In genomic region chr19:42326969-42327368, GRCh38 we compare ENCODE assay signal across 14 cellular contexts. TPM values are rescaled to one million over a fixed set of nuclear protein-coding genes. Genes with fewer than 3 reads are reported as not detected.
DNase-seq lines count a peak whose midpoint lies in the region; ATAC-seq, FAIRE-seq and TF ChIP-seq lines count a peak whose summit lies in the region.
"Had no signal": no experiment of that assay in that cellular context is flagged by ENCODE, and none has a peak within 500 bp of the region (broad histone marks: within the 10 kb centered on the region; RNA-seq: fewer than 3 reads in every experiment).

No MANE protein-coding gene starts in this region.

- H3K4me3 ChIP-seq in HUES64 (ENCODE audit: low read length) (peak overlapping the region; percentile 91; the same call in 1 of the 2 replicates), K562 (no peak overlapping the region), osteoblast (ENCODE audit: insufficient read depth, low read length) (no peak overlapping the region), SJCRH30 (no peak overlapping the region)

- intact Hi-C loops in K562 (cut with micrococcal nuclease) = loop anchor here (10.0 kb wide), 2 partner anchors 108 to 192 kb away; partner anchors contain the start of gene POU2F2

- H3K4me1 ChIP-seq in HUES64 (ENCODE audit: insufficient read depth, low read length) (no peaks in the 10 kb centered on the region), K562 (replicated peaks in 1 of 2; ENCODE audit: control insufficient read depth in 2 of 2, insufficient read depth in 2 of 2, low read length in 2 of 2) (peaks cover 8 to 27% of the 10 kb centered on the region in 2 experiments; a peak in 4 of 5 replicates), osteoblast (ENCODE audit: insufficient read depth, low read length) (peaks cover 13% of the 10 kb centered on the region), SJCRH30 (peaks cover 6% of the 10 kb centered on the region; the same call in 1 of the 2 replicates)

- DNase-seq in T-helper 1 cell = no peak
- no peak for DNase-seq in K562 (ENCODE audit: extremely low read depth in 1 of 4, low spot score in 3 of 4)
- DNase-seq in osteoblast (ENCODE audit: insufficient read length, low spot score, missing footprints) = peak; percentile 3
- DNase-seq in SJCRH30 = no peak
- no peak for DNase-seq in activated CD4-positive, alpha-beta memory T cell treated with anti-CD3 and anti-CD28 coated beads, Interleukin-2, amount 10 ng/mL, durations not matched to agents 7 days and 5 days
- DNase-seq: 8988T, kidney glomerular epithelial cell, NCI-H226, SHP77, trophoblast cell had no signal

- H3K36me3 Mint-ChIP-seq in T-helper 1 cell treated with Interleukin-12 subunit alpha and Interleukin-12 subunit beta and Interleukin-4 antibody, amounts not matched to agents 30 μg/mL and 1 μg/mL, for 36 hours (ENCODE audit: low read depth) = peaks cover 5% of the 10 kb centered on the region
- H3K36me3 Mint-ChIP-seq in activated CD4-positive, alpha-beta memory T cell treated with anti-CD3 and anti-CD28 coated beads, Interleukin-2, amount 10 ng/mL, durations not matched to agents 7 days and 5 days (ENCODE audit: low read depth) = no peaks in the 10 kb centered on the region

- H2AFZ ChIP-seq in K562 (ENCODE audit: low read depth, low read length) = no peak overlapping the region
- no peak overlapping the region for H2AFZ ChIP-seq in osteoblast (ENCODE audit: low read length)

- H3K27ac Mint-ChIP-seq in T-helper 1 cell treated with Interleukin-12 subunit alpha and Interleukin-12 subunit beta and Interleukin-4 antibody, amounts not matched to agents 30 μg/mL and 1 μg/mL, for 36 hours = no peak overlapping the region
- H3K27ac Mint-ChIP-seq in activated CD4-positive, alpha-beta memory T cell treated with anti-CD3 and anti-CD28 coated beads, Interleukin-2, amount 10 ng/mL, durations not matched to agents 7 days and 5 days = no peak overlapping the region

- H4K20me1 ChIP-seq in K562 (replicated peaks; ENCODE audit: control insufficient read depth, insufficient read depth, low read length) (no peaks in the 10 kb centered on the region; the same call in 1 of the 2 replicates), osteoblast (ENCODE audit: insufficient read depth, low read length) (peaks cover 8% of the 10 kb centered on the region)

- CTCF ChIA-PET in K562 (lab: Yijun Ruan, JAX; ENCODE audit: low intra/inter-chr PET ratio) = no interaction called here
- CTCF ChIA-PET in activated CD4-positive, alpha-beta memory T cell treated with anti-CD3 and anti-CD28 coated beads, Interleukin-2, amount 10 ng/mL, durations not matched to agents 7 days and 5 days (lab: Charles Lee) = interaction anchor here (0.9 kb wide), 1 partner anchor 219 kb away, joined by 3 read pairs; no protein-coding TSS in a partner anchor

- no peak for ATAC-seq in K562
- ATAC-seq in HG02870 (IDR thresholded peaks at IDR 0.05; ENCODE audit: unreplicated experiment) = no peak

- in situ Hi-C loops in K562 (cut with MboI) = loop anchor here (10.0 kb wide), 1 partner anchor 192 kb away; the partner anchor contains the start of gene POU2F2

- peak; percentile 15 for FAIRE-seq in K562 (lab: Jason Lieb, UNC)
- FAIRE-seq: bronchial epithelial cell had no signal

- H3K27me3 Mint-ChIP-seq in T-helper 1 cell treated with Interleukin-12 subunit alpha and Interleukin-12 subunit beta and Interleukin-4 antibody, amounts not matched to agents 30 μg/mL and 1 μg/mL, for 36 hours (ENCODE audit: low read depth) = peaks cover 23% of the 10 kb centered on the region
- H3K27me3 Mint-ChIP-seq in activated CD4-positive, alpha-beta memory T cell treated with anti-CD3 and anti-CD28 coated beads, Interleukin-2, amount 10 ng/mL, durations not matched to agents 7 days and 5 days = peaks cover 20% of the 10 kb centered on the region

- POLR2A ChIA-PET in K562 (lab: Yijun Ruan, JAX) = interaction anchor here (0.6 to 1.5 kb wide), 2 partner anchors 25 to 26 kb away, joined by 3 read pairs; partner anchors contain the start of genes PAFAH1B3 and PRR19
- POLR2A ChIA-PET in activated CD4-positive, alpha-beta memory T cell treated with anti-CD3 and anti-CD28 coated beads, Interleukin-2, amount 10 ng/mL, durations not matched to agents 7 days and 5 days (lab: Charles Lee) = no interaction called here

- H3K9me3 ChIP-seq in HUES64 (ENCODE audit: insufficient read depth, low read depth, low read length) = no peaks in the 10 kb centered on the region
- H3K9me3 ChIP-seq in K562 (replicated peaks; ENCODE audit: control insufficient read depth, insufficient read depth, low read depth, low read length) = no peaks in the 10 kb centered on the region
- no peaks in the 10 kb centered on the region for H3K9me3 ChIP-seq in osteoblast (ENCODE audit: low read depth, low read length)
- no peaks in the 10 kb centered on the region for H3K9me3 ChIP-seq in SJCRH30 (replicated peaks)

- no peaks in the 10 kb centered on the region for H3K9me1 ChIP-seq in K562 (ENCODE audit: control insufficient read depth, insufficient read depth, low read length)

- H3K27ac ChIP-seq in HUES64 (ENCODE audit: low read depth, low read length) = no peak overlapping the region
- no peak overlapping the region for H3K27ac ChIP-seq in K562 (ENCODE audit: extremely low read depth, low read depth, low read length)
- no peak overlapping the region for H3K27ac ChIP-seq in osteoblast (ENCODE audit: low read depth, low read length)
- H3K27ac ChIP-seq in SJCRH30 = no peak overlapping the region

- no peak for TF ChIP-seq CTCF in K562 (IDR thresholded peaks at IDR 0.05 in 2 of 3, conservative IDR thresholded peaks at IDR 0.05 in 1 of 3; ENCODE audit: insufficient read depth in 2 of 3, low read depth in 1 of 3, low read length in 3 of 3)
- no peak for TF ChIP-seq CTCF in osteoblast (IDR thresholded peaks at IDR 0.05; ENCODE audit: extremely low read depth, low read depth, low read length)

- TF ChIP-seq POLR2A in K562 (conservative IDR thresholded peaks at IDR 0.05) = no peak

- no peak overlapping the region for H3K9ac ChIP-seq in HUES64 (ENCODE audit: low read depth, low read length)
- peak overlapping the region in 1 of 2 experiments; percentile 49; a peak in 1 of 4 replicates for H3K9ac ChIP-seq in K562 (ENCODE audit: insufficient read depth in 1 of 2, low read depth in 2 of 2, low read length in 2 of 2)

- H3K36me3 ChIP-seq in HUES64 (ENCODE audit: insufficient read depth, low read length) (no peaks in the 10 kb centered on the region), K562 (ENCODE audit: control insufficient read depth, insufficient read depth, low read length) (no peaks in the 10 kb centered on the region), osteoblast (ENCODE audit: insufficient read depth, low read length) (no peaks in the 10 kb centered on the region), SJCRH30 (no peaks in the 10 kb centered on the region)

- H3K79me2 ChIP-seq in K562 (ENCODE audit: control insufficient read depth, insufficient read depth, low read length) (peaks cover 20% of the 10 kb centered on the region), osteoblast (ENCODE audit: insufficient read depth, low read length) (peaks cover 37% of the 10 kb centered on the region)

- peaks cover 13% of the 10 kb centered on the region for H3K4me1 Mint-ChIP-seq in T-helper 1 cell treated with Interleukin-12 subunit alpha and Interleukin-12 subunit beta and Interleukin-4 antibody, amounts not matched to agents 30 μg/mL and 1 μg/mL, for 36 hours (ENCODE audit: low read depth)
- peaks cover 18% of the 10 kb centered on the region for H3K4me1 Mint-ChIP-seq in activated CD4-positive, alpha-beta memory T cell treated with anti-CD3 and anti-CD28 coated beads, Interleukin-2, amount 10 ng/mL, durations not matched to agents 7 days and 5 days

- peak overlapping the region; percentile 87; the same call in 1 of the 2 replicates for H3K4me2 ChIP-seq in K562 (ENCODE audit: insufficient read depth, low read length)
- H3K4me2 ChIP-seq in osteoblast (ENCODE audit: insufficient read depth, low read length) = peak overlapping the region; percentile 98

- peak overlapping the region; percentile 34 for H3K4me3 Mint-ChIP-seq in T-helper 1 cell treated with Interleukin-12 subunit alpha and Interleukin-12 subunit beta and Interleukin-4 antibody, amounts not matched to agents 30 μg/mL and 1 μg/mL, for 36 hours
- H3K4me3 Mint-ChIP-seq in activated CD4-positive, alpha-beta memory T cell treated with anti-CD3 and anti-CD28 coated beads, Interleukin-2, amount 10 ng/mL, durations not matched to agents 7 days and 5 days = no peak overlapping the region

- H3K9me3 Mint-ChIP-seq in T-helper 1 cell treated with Interleukin-12 subunit alpha and Interleukin-12 subunit beta and Interleukin-4 antibody, amounts not matched to agents 30 μg/mL and 1 μg/mL, for 36 hours = no peaks in the 10 kb centered on the region
- no peaks in the 10 kb centered on the region for H3K9me3 Mint-ChIP-seq in activated CD4-positive, alpha-beta memory T cell treated with anti-CD3 and anti-CD28 coated beads, Interleukin-2, amount 10 ng/mL, durations not matched to agents 7 days and 5 days

- no peak for TF ChIP-seq EP300 in K562 (IDR thresholded peaks at IDR 0.05; ENCODE audit: low read length)

- no TSS peak for BruUV-seq in K562 (replicated peaks; lab: Mats Ljungman, UMichigan)

- H3K27me3 ChIP-seq in HUES64 (ENCODE audit: insufficient read depth, low read length) = peaks cover 28% of the 10 kb centered on the region
- H3K27me3 ChIP-seq in K562 (ENCODE audit: control insufficient read depth in 2 of 2, insufficient read depth in 2 of 2, low read length in 2 of 2) = no peaks in the 10 kb centered on the region
- peaks cover 28% of the 10 kb centered on the region for H3K27me3 ChIP-seq in osteoblast (ENCODE audit: insufficient read depth, low read length)
- no peaks in the 10 kb centered on the region for H3K27me3 ChIP-seq in SJCRH30

- no peak for TF ChIP-seq RAD21 in K562 (CRISPR knock-in tag; conservative IDR thresholded peaks at IDR 0.05 in 1 of 2, IDR thresholded peaks at IDR 0.05 in 1 of 2)

RNA-seq across cellular contexts. Expression of gene MEGF8, which starts 1.5 kb away (rescaled TPM):
- polyA plus RNA-seq in HUES64 (2013, experiment 1 of 2) = 15.5 TPM
- polyA plus RNA-seq in HUES64 (2013, experiment 2 of 2) = 21.3 TPM
- 10.5 and 30.6 TPM in 2 replicates for total RNA-seq in K562 (2011; cell fraction: chromatin; rRNA removed; ENCODE audit: low replicate concordance)
- total RNA-seq in K562 (2011; cell fraction: nucleolus; rRNA removed) = 29.2 and 30.2 TPM in 2 replicates
- total RNA-seq in K562 (2011; cell fraction: nucleoplasm; rRNA removed) = 14.0 and 15.8 TPM in 2 replicates
- 3.8 and 4.5 TPM in 2 replicates for total RNA-seq in K562 (2014; rRNA removed)
- 1.5 and 1.8 TPM in 2 replicates for total RNA-seq in K562 (2014; rRNA removed; fragmentation: Illumina TruSeq; extraction: Trizol)
- 3.0 and 3.4 TPM in 2 replicates for total RNA-seq in K562 (2015; rRNA removed; fragmentation: Illumina TruSeq; extraction: Trizol)
- 10.0 and 13.1 TPM in 2 replicates for total RNA-seq in K562 (2021)
- 1.9 and 2.1 TPM in 2 replicates for polyA plus RNA-seq in K562 (2011; rRNA removed)
- 1.8 and 3.8 TPM in 2 replicates for polyA plus RNA-seq in K562 (2011; cell fraction: cytosol; rRNA removed)
- 5.9 and 11.6 TPM in 2 replicates for polyA plus RNA-seq in K562 (2011; cell fraction: nucleus; rRNA removed)
- polyA plus RNA-seq in K562 (2012) = 6.5 and 11.3 TPM in 2 replicates
- 3.9 and 4.6 TPM in 2 replicates for polyA plus RNA-seq in K562 (2014; fragmentation: Illumina TruSeq; extraction: Trizol)
- polyA plus RNA-seq in K562 (2014; fragmentation: Nextera tagmentation; extraction: Ambion mirVana) = under 1 TPM; 0.28 to 0.34 TPM
- polyA plus RNA-seq in K562 (2014; rRNA removed) = 4.5 and 4.7 TPM in 2 replicates
- polyA minus RNA-seq in K562 (2011; rRNA and poly(A)+ RNA removed) = 2.1 and 2.6 TPM in 2 replicates
- polyA minus RNA-seq in K562 (2011; cell fraction: cytosol; rRNA and poly(A)+ RNA removed) = 8.0 and 10.0 TPM in 2 replicates
- 7.9 and 8.1 TPM in 2 replicates for polyA minus RNA-seq in K562 (2011; cell fraction: nucleus; rRNA and poly(A)+ RNA removed)
- total RNA-seq in osteoblast = 23.9 and 30.0 TPM in 2 replicates
- total RNA-seq in SJCRH30 (2014; rRNA removed; shearing (Covaris generic)) = 18.9 and 19.9 TPM in 2 replicates
- 1 to 10 TPM; 4.2 to 4.7 TPM for total RNA-seq in activated CD4-positive, alpha-beta memory T cell treated with anti-CD3 and anti-CD28 coated beads, Interleukin-2, amount 10 ng/mL, durations not matched to agents 7 days and 5 days

RNA-seq across cellular contexts. Expression of gene TMEM145, which starts 13.9 kb away (rescaled TPM):
- 1.1 TPM for polyA plus RNA-seq in HUES64 (2013, experiment 1 of 2)
- polyA plus RNA-seq in HUES64 (2013, experiment 2 of 2) = 2.7 TPM
- total RNA-seq in K562 (2011; cell fraction: chromatin; rRNA removed; ENCODE audit: low replicate concordance) = 4.7 and 17.0 TPM in 2 replicates
- total RNA-seq in K562 (2011; cell fraction: nucleolus; rRNA removed) = 7.8 and 16.2 TPM in 2 replicates
- 4.7 and 8.2 TPM in 2 replicates for total RNA-seq in K562 (2011; cell fraction: nucleoplasm; rRNA removed)
- 0.61 TPM in 1 of 2 replicates, not detected in the other for total RNA-seq in K562 (2014; rRNA removed)
- total RNA-seq in K562 (2014; rRNA removed; fragmentation: Illumina TruSeq; extraction: Trizol) = 0.80 and 0.83 TPM in 2 replicates
- 0.75 and 0.94 TPM in 2 replicates for total RNA-seq in K562 (2015; rRNA removed; fragmentation: Illumina TruSeq; extraction: Trizol)
- total RNA-seq in K562 (2021) = 2.8 and 5.5 TPM in 2 replicates
- polyA plus RNA-seq in K562 (2011; rRNA removed) = 1.3 and 1.8 TPM in 2 replicates
- 0.54 and 0.77 TPM in 2 replicates for polyA plus RNA-seq in K562 (2011; cell fraction: cytosol; rRNA removed)
- 16.6 and 17.9 TPM in 2 replicates for polyA plus RNA-seq in K562 (2011; cell fraction: nucleus; rRNA removed)
- polyA plus RNA-seq in K562 (2012) = 0.91 and 2.6 TPM in 2 replicates
- 1.8 and 2.0 TPM in 2 replicates for polyA plus RNA-seq in K562 (2014; fragmentation: Illumina TruSeq; extraction: Trizol)
- polyA plus RNA-seq in K562 (2014; fragmentation: Nextera tagmentation; extraction: Ambion mirVana) = not detected
- polyA plus RNA-seq in K562 (2014; rRNA removed) = 3.0 and 4.1 TPM in 2 replicates
- 1.9 and 2.4 TPM in 2 replicates for polyA minus RNA-seq in K562 (2011; rRNA and poly(A)+ RNA removed)
- 4.5 TPM in 1 of 2 replicates, not detected in the other for polyA minus RNA-seq in K562 (2011; cell fraction: cytosol; rRNA and poly(A)+ RNA removed)
- polyA minus RNA-seq in K562 (2011; cell fraction: nucleus; rRNA and poly(A)+ RNA removed) = 6.6 and 11.7 TPM in 2 replicates
- not detected in 2 replicates for total RNA-seq in osteoblast
- total RNA-seq in SJCRH30 (2014; rRNA removed; shearing (Covaris generic)) = 0.85 TPM in 1 of 2 replicates, not detected in the other
- total RNA-seq in activated CD4-positive, alpha-beta memory T cell treated with anti-CD3 and anti-CD28 coated beads, Interleukin-2, amount 10 ng/mL, durations not matched to agents 7 days and 5 days = under 1 TPM in 1 of 2 experiments, not detected in 1; 0.23 TPM

RNA-seq across cellular contexts. Expression of gene PAFAH1B3, which starts 24.5 kb away (rescaled TPM):
- polyA plus RNA-seq in HUES64 (2013, experiment 1 of 2) = 108 TPM
- 112 TPM for polyA plus RNA-seq in HUES64 (2013, experiment 2 of 2)
- 3.9 and 24.8 TPM in 2 replicates for total RNA-seq in K562 (2011; cell fraction: chromatin; rRNA removed; ENCODE audit: low replicate concordance)
- total RNA-seq in K562 (2011; cell fraction: nucleolus; rRNA removed) = 45.0 and 47.0 TPM in 2 replicates
- 16.6 and 17.6 TPM in 2 replicates for total RNA-seq in K562 (2011; cell fraction: nucleoplasm; rRNA removed)
- total RNA-seq in K562 (2014; rRNA removed) (114 and 146 TPM in 2 replicates), K562 (2014; rRNA removed; fragmentation: Illumina TruSeq; extraction: Trizol) (28.7 and 48.0 TPM in 2 replicates), K562 (2015; rRNA removed; fragmentation: Illumina TruSeq; extraction: Trizol) (78.9 and 81.0 TPM in 2 replicates), K562 (2021) (130 and 138 TPM in 2 replicates), osteoblast (18.3 and 23.2 TPM in 2 replicates)
- polyA plus RNA-seq in K562 (2011; rRNA removed) (27.5 and 40.8 TPM in 2 replicates), K562 (2014; fragmentation: Illumina TruSeq; extraction: Trizol) (96.7 and 113 TPM in 2 replicates), K562 (2014; fragmentation: Nextera tagmentation; extraction: Ambion mirVana) (10 to 100 TPM; 10.5 to 23.5 TPM), K562 (2014; rRNA removed) (79.6 and 80.6 TPM in 2 replicates)
- polyA plus RNA-seq in K562 (2011; cell fraction: cytosol; rRNA removed) = 71.5 and 165 TPM in 2 replicates
- polyA plus RNA-seq in K562 (2011; cell fraction: nucleus; rRNA removed) = 47.4 and 73.9 TPM in 2 replicates
- polyA plus RNA-seq in K562 (2012) = 83.4 and 102 TPM in 2 replicates
- 20.7 and 34.8 TPM in 2 replicates for polyA minus RNA-seq in K562 (2011; rRNA and poly(A)+ RNA removed)
- 70.3 and 71.1 TPM in 2 replicates for polyA minus RNA-seq in K562 (2011; cell fraction: cytosol; rRNA and poly(A)+ RNA removed)
- polyA minus RNA-seq in K562 (2011; cell fraction: nucleus; rRNA and poly(A)+ RNA removed) = 16.8 and 18.9 TPM in 2 replicates
- 62.5 and 65.6 TPM in 2 replicates for total RNA-seq in SJCRH30 (2014; rRNA removed; shearing (Covaris generic))
- total RNA-seq in activated CD4-positive, alpha-beta memory T cell treated with anti-CD3 and anti-CD28 coated beads, Interleukin-2, amount 10 ng/mL, durations not matched to agents 7 days and 5 days = 10 to 100 TPM; 30.6 to 32.7 TPM

RNA-seq across cellular contexts. Expression of gene PRR19, which starts 25.0 kb away (rescaled TPM):
- polyA plus RNA-seq in HUES64 (2013, experiment 1 of 2) = 4.8 TPM
- polyA plus RNA-seq in HUES64 (2013, experiment 2 of 2) = 3.9 TPM
- total RNA-seq in K562 (2011; cell fraction: chromatin; rRNA removed; ENCODE audit: low replicate concordance) = 0.30 and 0.67 TPM in 2 replicates
- 0.39 and 0.83 TPM in 2 replicates for total RNA-seq in K562 (2011; cell fraction: nucleolus; rRNA removed)
- total RNA-seq in K562 (2011; cell fraction: nucleoplasm; rRNA removed) = 0.76 and 0.81 TPM in 2 replicates
- total RNA-seq in K562 (2014; rRNA removed) = 0.54 and 1.1 TPM in 2 replicates
- 0.11 and 0.32 TPM in 2 replicates for total RNA-seq in K562 (2014; rRNA removed; fragmentation: Illumina TruSeq; extraction: Trizol)
- total RNA-seq in K562 (2015; rRNA removed; fragmentation: Illumina TruSeq; extraction: Trizol) = 0.94 and 1.1 TPM in 2 replicates
- total RNA-seq in K562 (2021) = 1.6 and 1.8 TPM in 2 replicates
- polyA plus RNA-seq in K562 (2011; rRNA removed) = 0.24 and 0.34 TPM in 2 replicates
- polyA plus RNA-seq in K562 (2011; cell fraction: cytosol; rRNA removed) = 0.41 and 2.0 TPM in 2 replicates
- 0.21 and 0.77 TPM in 2 replicates for polyA plus RNA-seq in K562 (2011; cell fraction: nucleus; rRNA removed)
- 1.4 and 1.7 TPM in 2 replicates for polyA plus RNA-seq in K562 (2012)
- polyA plus RNA-seq in K562 (2014; fragmentation: Illumina TruSeq; extraction: Trizol) = 1.0 and 1.9 TPM in 2 replicates
- polyA plus RNA-seq in K562 (2014; fragmentation: Nextera tagmentation; extraction: Ambion mirVana) = under 1 TPM; 0.10 to 0.18 TPM
- polyA plus RNA-seq in K562 (2014; rRNA removed) = 0.73 and 1.6 TPM in 2 replicates
- polyA minus RNA-seq in K562 (2011; rRNA and poly(A)+ RNA removed) = 0.15 and 0.32 TPM in 2 replicates
- polyA minus RNA-seq in K562 (2011; cell fraction: cytosol; rRNA and poly(A)+ RNA removed) = 1.2 TPM in 1 of 2 replicates, not detected in the other
- polyA minus RNA-seq in K562 (2011; cell fraction: nucleus; rRNA and poly(A)+ RNA removed) = 0.40 TPM in 1 of 2 replicates, not detected in the other
- 0.36 and 0.59 TPM in 2 replicates for total RNA-seq in osteoblast
- 0.73 and 1.9 TPM in 2 replicates for total RNA-seq in SJCRH30 (2014; rRNA removed; shearing (Covaris generic))
- under 1 TPM; 0.45 to 0.91 TPM for total RNA-seq in activated CD4-positive, alpha-beta memory T cell treated with anti-CD3 and anti-CD28 coated beads, Interleukin-2, amount 10 ng/mL, durations not matched to agents 7 days and 5 days
- total RNA-seq: bronchial epithelial cell had no signal

RNA-seq across cellular contexts. Expression of gene CIC, which starts 57.9 kb away (rescaled TPM):
- 34.2 TPM for polyA plus RNA-seq in HUES64 (2013, experiment 1 of 2)
- polyA plus RNA-seq in HUES64 (2013, experiment 2 of 2) = 30.1 TPM
- 24.1 and 86.8 TPM in 2 replicates for total RNA-seq in K562 (2011; cell fraction: chromatin; rRNA removed; ENCODE audit: low replicate concordance)
- 64.6 and 65.9 TPM in 2 replicates for total RNA-seq in K562 (2011; cell fraction: nucleolus; rRNA removed)
- total RNA-seq in K562 (2011; cell fraction: nucleoplasm; rRNA removed) = 39.3 and 41.3 TPM in 2 replicates
- 13.6 and 13.7 TPM in 2 replicates for total RNA-seq in K562 (2014; rRNA removed)
- 1.5 and 2.2 TPM in 2 replicates for total RNA-seq in K562 (2014; rRNA removed; fragmentation: Illumina TruSeq; extraction: Trizol)
- 8.6 and 8.7 TPM in 2 replicates for total RNA-seq in K562 (2015; rRNA removed; fragmentation: Illumina TruSeq; extraction: Trizol)
- 37.6 and 44.7 TPM in 2 replicates for total RNA-seq in K562 (2021)
- 3.0 and 5.8 TPM in 2 replicates for polyA plus RNA-seq in K562 (2011; rRNA removed)
- polyA plus RNA-seq in K562 (2011; cell fraction: cytosol; rRNA removed) = 4.3 and 10.0 TPM in 2 replicates
- polyA plus RNA-seq in K562 (2011; cell fraction: nucleus; rRNA removed) = 37.3 and 64.7 TPM in 2 replicates
- 24.4 and 27.9 TPM in 2 replicates for polyA plus RNA-seq in K562 (2012)
- 12.0 and 21.5 TPM in 2 replicates for polyA plus RNA-seq in K562 (2014; fragmentation: Illumina TruSeq; extraction: Trizol)
- polyA plus RNA-seq in K562 (2014; fragmentation: Nextera tagmentation; extraction: Ambion mirVana) = under 1 TPM; 0.07 to 0.13 TPM
- polyA plus RNA-seq in K562 (2014; rRNA removed) = 18.9 and 19.9 TPM in 2 replicates
- polyA minus RNA-seq in K562 (2011; rRNA and poly(A)+ RNA removed) = 1.8 and 2.4 TPM in 2 replicates
- polyA minus RNA-seq in K562 (2011; cell fraction: cytosol; rRNA and poly(A)+ RNA removed) = 12.8 and 21.3 TPM in 2 replicates
- 14.4 and 16.6 TPM in 2 replicates for polyA minus RNA-seq in K562 (2011; cell fraction: nucleus; rRNA and poly(A)+ RNA removed)
- total RNA-seq in osteoblast = 33.6 and 39.1 TPM in 2 replicates
- 19.1 and 21.5 TPM in 2 replicates for total RNA-seq in SJCRH30 (2014; rRNA removed; shearing (Covaris generic))
- total RNA-seq in activated CD4-positive, alpha-beta memory T cell treated with anti-CD3 and anti-CD28 coated beads, Interleukin-2, amount 10 ng/mL, durations not matched to agents 7 days and 5 days = 10 to 100 TPM; 86.5 to 88.8 TPM
